Comparison of ENCODE assay signal across 22 cellular contexts in the genomic region with DNA sequence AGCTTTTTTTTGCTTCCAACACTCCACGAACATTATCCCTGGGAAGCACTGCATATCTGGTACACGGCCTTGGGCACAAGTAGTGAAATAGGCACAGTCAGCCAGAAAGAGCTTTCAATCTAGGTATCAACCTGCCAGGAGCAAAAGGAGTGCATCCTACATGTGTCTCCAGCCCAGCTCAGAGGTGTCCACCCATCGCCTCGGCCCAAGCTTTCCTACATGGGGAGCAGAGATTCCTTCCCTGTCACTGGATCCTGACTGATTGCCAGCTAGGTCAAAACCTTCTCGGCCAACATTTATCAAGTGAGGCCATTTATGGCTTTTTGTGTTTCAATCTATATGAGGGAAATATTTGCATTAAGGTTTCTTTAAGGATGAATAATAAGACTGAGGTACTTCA. TPM values are rescaled to one million over a fixed set of nuclear protein-coding genes. Genes with fewer than 3 reads are reported as not detected.
DNase-seq lines count a peak whose midpoint lies in the region; TF ChIP-seq lines count a peak whose summit lies in the region.
"Had no signal": no experiment of that assay in that cellular context is flagged by ENCODE, and none has a peak within 500 bp of the region (broad histone marks: within the 10 kb centered on the region; RNA-seq: fewer than 3 reads in every experiment).

No MANE protein-coding gene starts in this region.

- H3K4me3 ChIP-seq in coronary artery: no peak overlapping the region
- H3K4me3 ChIP-seq in WERI-Rb-1 (ENCODE audit: low read depth, low read length): no peak overlapping the region
- no peak overlapping the region for H3K4me3 ChIP-seq in testis
- H3K4me3 ChIP-seq: BLaER1, GM12878 had no signal

- H3K9me3 Mint-ChIP-seq in osteocyte (ENCODE audit: unreplicated experiment): no peaks in the 10 kb centered on the region
- H3K9me3 Mint-ChIP-seq: CD14-positive monocyte; CD8-positive, alpha-beta memory T cell had no signal

- H3K27me3 ChIP-seq in WERI-Rb-1 (ENCODE audit: insufficient read depth, low read depth, severe bottlenecking): no peaks in the 10 kb centered on the region
- no peaks in the 10 kb centered on the region for H3K27me3 ChIP-seq in testis
- H3K27me3 ChIP-seq: BE2C, BLaER1 had no signal

- no peaks in the 10 kb centered on the region for H3K4me1 ChIP-seq in testis
- H3K4me1 ChIP-seq: BE2C, BLaER1 had no signal

- H3K36me3 ChIP-seq in WERI-Rb-1: peaks cover 7% of the 10 kb centered on the region; the same call in 1 of the 2 replicates
- no peaks in the 10 kb centered on the region for H3K36me3 ChIP-seq in testis (ENCODE audit: low read depth, missing control alignments)

- H3K9me3 ChIP-seq in WERI-Rb-1 (ENCODE audit: severe bottlenecking) (no peaks in the 10 kb centered on the region), testis (no peaks in the 10 kb centered on the region)
- H3K9me3 ChIP-seq: BE2C, BLaER1 had no signal

- H3K4me3 Mint-ChIP-seq in osteocyte (ENCODE audit: unreplicated experiment): no peak overlapping the region
- H3K4me3 Mint-ChIP-seq: CD14-positive monocyte; CD4-positive, alpha-beta memory T cell; CD4-positive, CD25-positive, alpha-beta regulatory T cell; CD8-positive, alpha-beta memory T cell had no signal

- WGBS in testis, 2 donors: 73 to 90% methylated on average over 5 of the region's 5 CpGs

- no peak overlapping the region for H3K27ac Mint-ChIP-seq in osteocyte (ENCODE audit: unreplicated experiment)
- H3K27ac Mint-ChIP-seq: CD4-positive, alpha-beta memory T cell; CD4-positive, CD25-positive, alpha-beta regulatory T cell; CD8-positive, alpha-beta memory T cell had no signal

- no peak for TF ChIP-seq POLR2A in testis (IDR thresholded peaks at IDR 0.05)

- no peaks in the 10 kb centered on the region for H3K27me3 Mint-ChIP-seq in osteocyte (ENCODE audit: unreplicated experiment)
- H3K27me3 Mint-ChIP-seq: CD4-positive, alpha-beta memory T cell; CD4-positive, CD25-positive, alpha-beta regulatory T cell had no signal

- peaks cover 10% of the 10 kb centered on the region for H3K36me3 Mint-ChIP-seq in osteocyte (ENCODE audit: unreplicated experiment)
- H3K36me3 Mint-ChIP-seq: CD4-positive, alpha-beta memory T cell; CD4-positive, CD25-positive, alpha-beta regulatory T cell; CD8-positive, alpha-beta memory T cell had no signal

- intact Hi-C loops in testis (cut with DNase I; ENCODE audit: low total_unique reads): no loop called here

- no peak overlapping the region for H3K27ac ChIP-seq in coronary artery
- H3K27ac ChIP-seq in WERI-Rb-1: no peak overlapping the region
- no peak overlapping the region for H3K27ac ChIP-seq in testis
- H3K27ac ChIP-seq: BLaER1 had no signal

- DNase-seq in coronary artery (ENCODE audit: low spot score) (peak; percentile 28), left kidney (ENCODE audit: low read depth, low spot score) (peak; percentile 35), osteocyte (ENCODE audit: extremely low spot score, unreplicated experiment) (peak; percentile 67), WERI-Rb-1 (no peak), SKM-1 (lab: John Stamatoyannopoulos, UW; ENCODE audit: unreplicated experiment) (no peak), testis (no peak)
- DNase-seq: 8988T; ACHN; BE2C; CD4-positive, alpha-beta memory T cell; CD8-positive, alpha-beta memory T cell; DMS 273 treated with DMSO at 0.1 percent for 48 hours; DMS153; DMS53; DMS79; DND-41; EL; GDM1 had no signal

- no peak for TF ChIP-seq CTCF in coronary artery (IDR thresholded peaks at IDR 0.05)
- TF ChIP-seq CTCF in osteocyte (IDR thresholded peaks at IDR 0.05): no peak
- no peak for TF ChIP-seq CTCF in WERI-Rb-1 (IDR thresholded peaks at IDR 0.05; ENCODE audit: low read depth, low read length)
- TF ChIP-seq CTCF in testis (IDR thresholded peaks at IDR 0.05): no peak

- no peaks in the 10 kb centered on the region for H3K4me1 Mint-ChIP-seq in osteocyte (ENCODE audit: unreplicated experiment)
- H3K4me1 Mint-ChIP-seq: CD14-positive monocyte; CD4-positive, alpha-beta memory T cell; CD4-positive, CD25-positive, alpha-beta regulatory T cell; CD8-positive, alpha-beta memory T cell had no signal

RNA-seq across cellular contexts. Expression of gene GOLM1, which starts 55.8 kb away (rescaled TPM):
- 91.9 and 93.4 TPM in 2 replicates for total RNA-seq in osteocyte
- 10 to 100 TPM; 28.3 to 29.3 TPM for total RNA-seq in testis
- polyA plus RNA-seq in testis (ENCODE audit: insufficient read depth, low read depth, low replicate concordance): 37.0 TPM
- total RNA-seq: CD4-positive, alpha-beta memory T cell had no signal

Comparison
In these comparisons a context has a peak if more than half of its experiments do, and no peak if none do; other contexts are left out.
1. DNase-seq: peak in coronary artery (single experiment), left kidney (single experiment) and osteocyte (single experiment); none in WERI-Rb-1 (single experiment), SKM-1 (single experiment) and testis (single experiment).